8 cellular contexts compared by ENCODE assay signal in genomic region chrX:78139160-78140123, GRCh38. TPM values are rescaled to one million over a fixed set of nuclear protein-coding genes. Genes with fewer than 3 reads are reported as not detected.
DNase-seq lines count a peak whose midpoint lies in the region; ATAC-seq, FAIRE-seq and TF ChIP-seq lines count a peak whose summit lies in the region.

Gene TAF9B (minus strand): TSS chrX:78139650. CDS start chrX:78139611, 39 bp downstream.

- H3K27me3 ChIP-seq in WERI-Rb-1 (ENCODE audit: insufficient read depth, low read depth, severe bottlenecking) = no peaks in the 10 kb centered on the region
- no peaks in the 10 kb centered on the region for H3K27me3 ChIP-seq in mammary epithelial cell (ENCODE audit: insufficient read depth, low read length)

- H3K4me1 ChIP-seq in A549 (no peaks in the 10 kb centered on the region), mammary epithelial cell (ENCODE audit: insufficient read depth, low read length) (no peaks in the 10 kb centered on the region)

- intact Hi-C loops in mammary epithelial cell (cut with micrococcal nuclease) = no loop called here

- BruUV-seq in mammary epithelial cell (replicated peaks; lab: Mats Ljungman, UMichigan) = TSS peak; percentile 36

- TF ChIP-seq EP300 in A549 (IDR thresholded peaks at IDR 0.05) = no peak

- FAIRE-seq in A549 (lab: Jason Lieb, UNC) = peak; percentile 77

- 4% methylated on average over 21 of the region's 59 CpGs for WGBS in A549 (ENCODE audit: missing lambda C conversion rate)
- 78% methylated on average over 8 of the region's 59 CpGs for WGBS in mammary epithelial cell (ENCODE audit: low coverage, missing lambda C conversion rate)

- POLR2A ChIA-PET in A549 (lab: Yijun Ruan, JAX) = interaction anchor here (0.6 to 1.5 kb wide), 3 partner anchors 19 to 244 kb away, joined by 3 read pairs; partner anchors contain the start of genes COX7B and MAGT1

- no peaks in the 10 kb centered on the region for H3K9me3 ChIP-seq in A549
- peaks cover 2% of the 10 kb centered on the region for H3K9me3 ChIP-seq in WERI-Rb-1 (ENCODE audit: severe bottlenecking)
- H3K9me3 ChIP-seq in mammary epithelial cell (replicated peaks; ENCODE audit: insufficient read depth, low read length) = no peaks in the 10 kb centered on the region

- no peaks in the 10 kb centered on the region for H4K20me1 ChIP-seq in mammary epithelial cell (ENCODE audit: insufficient read depth, low read length)

- TF ChIP-seq CTCF in A549 (IDR thresholded peaks at IDR 0.05) = no peak
- no peak for TF ChIP-seq CTCF in WERI-Rb-1 (IDR thresholded peaks at IDR 0.05; ENCODE audit: low read depth, low read length)
- TF ChIP-seq CTCF in mammary epithelial cell (conservative IDR thresholded peaks at IDR 0.05 in 1 of 2, IDR thresholded peaks at IDR 0.05 in 1 of 2; ENCODE audit: extremely low read depth in 1 of 2, insufficient read depth in 1 of 2, low read depth in 1 of 2, low read length in 2 of 2) = no peak

- dilution Hi-C loops in mammary epithelial cell (cut with HindIII; ENCODE audit: low sequenced_read_pairs) = no loop called here

- H3K4me2 ChIP-seq in A549 (peak within 1 kb of the TSS; percentile 90), mammary epithelial cell (ENCODE audit: insufficient read depth, low read depth, low read length) (peak within 1 kb of the TSS; percentile 69)

- peak within 1 kb of the TSS; percentile 39 for H3K9ac ChIP-seq in mammary epithelial cell (ENCODE audit: insufficient read depth, low read length)

- peak; percentile 98 to 99 for ATAC-seq in A549
- peak; percentile 83 for ATAC-seq in GM18861 (IDR thresholded peaks at IDR 0.05; ENCODE audit: unreplicated experiment)
- ATAC-seq in HG03097 (IDR thresholded peaks at IDR 0.05; ENCODE audit: low FRiP score, unreplicated experiment) = peak; percentile 94

- TF ChIP-seq RAD21 in A549 (conservative IDR thresholded peaks at IDR 0.05 in 1 of 2, IDR thresholded peaks at IDR 0.05 in 1 of 2) = no peak

- peak within 1 kb of the TSS; percentile 61 for H3K4me3 ChIP-seq in A549
- H3K4me3 ChIP-seq in WERI-Rb-1 (ENCODE audit: low read depth, low read length) = peak within 1 kb of the TSS; percentile 50
- H3K4me3 ChIP-seq in mammary epithelial cell (replicated peaks in 1 of 3; ENCODE audit: insufficient read depth in 1 of 3, low read depth in 2 of 3, low read length in 3 of 3) = peak within 1 kb of the TSS; percentile 43 to 75 (median 62)

- H3K36me3 ChIP-seq in WERI-Rb-1 (no peaks in the 10 kb centered on the region; the same call in 1 of the 2 replicates), mammary epithelial cell (ENCODE audit: insufficient read depth, low read length) (no peaks in the 10 kb centered on the region)

- CTCF ChIA-PET in A549 (lab: Yijun Ruan, JAX) (no interaction called here), mammary epithelial cell (lab: Charles Lee; ENCODE audit: low non-redundant PET) (interaction anchor here (0.6 kb wide), 1 partner anchor 376 kb away, joined by 4 read pairs; no protein-coding TSS in a partner anchor)

- peak within 1 kb of the TSS; percentile 57 for H2AFZ ChIP-seq in mammary epithelial cell (ENCODE audit: low read depth, low read length)

- peak; percentile 59 for TF ChIP-seq POLR2A in A549 (IDR thresholded peaks at IDR 0.05; ENCODE audit: low read length)

- in situ Hi-C loops in mammary epithelial cell (cut with MboI; ENCODE audit: low sequenced_read_pairs in 2 of 2) = no loop called here

- no peaks in the 10 kb centered on the region for H3K79me2 ChIP-seq in mammary epithelial cell (ENCODE audit: insufficient read depth, low read length)

- peak within 1 kb of the TSS; percentile 73 to 95 for H3K27ac ChIP-seq in A549
- peak within 1 kb of the TSS; percentile 64 for H3K27ac ChIP-seq in WERI-Rb-1
- H3K27ac ChIP-seq in mammary epithelial cell (ENCODE audit: insufficient read depth, low read depth, low read length) = no peak within 1 kb of the TSS

- peak; percentile 84 to 85 for DNase-seq in A549 (ENCODE audit: low read depth in 1 of 2, low spot score in 1 of 2)
- DNase-seq in NCI-H2171 (lab: John Stamatoyannopoulos, UW) = peak; percentile 77
- DNase-seq in WERI-Rb-1 = peak; percentile 86
- peak; percentile 82 for DNase-seq in mammary epithelial cell
- peak; percentile 85 for DNase-seq in iPS-NIHi7 (ENCODE audit: extremely low spot score)
- peak; percentile 54 for DNase-seq in smooth muscle cell of the brain vasculature (ENCODE audit: low read depth, low spot score)

TF ChIP-seq in A549, 52 proteins besides CTCF, POLR2A, EP300 and RAD21 (continues in another document):
- no peak for TF ChIP-seq BHLHE40 (IDR thresholded peaks at IDR 0.05; ENCODE audit: low read depth, low read length)
- no peak for TF ChIP-seq RFX5 (IDR thresholded peaks at IDR 0.05)
- no peak for TF ChIP-seq MAFK (IDR thresholded peaks at IDR 0.05; ENCODE audit: partially characterized antibody)
- no peak for TF ChIP-seq EHMT2 (IDR thresholded peaks at IDR 0.05; ENCODE audit: low read depth)
- no peak for TF ChIP-seq ELK1 (IDR thresholded peaks at IDR 0.05; ENCODE audit: low read depth, low read length)
- TF ChIP-seq MAZ (IDR thresholded peaks at IDR 0.05; ENCODE audit: borderline replicate concordance, low read depth, low read length) = no peak
- TF ChIP-seq HDAC2 (IDR thresholded peaks at IDR 0.05) = no peak
- no peak for TF ChIP-seq ZFP36 (IDR thresholded peaks at IDR 0.05; ENCODE audit: borderline replicate concordance, partially characterized antibody)
- no peak for TF ChIP-seq NPAS2 (CRISPR knock-in tag; IDR thresholded peaks at IDR 0.05; ENCODE audit: borderline replicate concordance)
- 0 out of 2 replicates have a peak, but pooled peaks have one; percentile 51 for TF ChIP-seq TP53 (CRISPR knock-in tag; IDR thresholded peaks at IDR 0.05)
- TF ChIP-seq HEYL (CRISPR knock-in tag; IDR thresholded peaks at IDR 0.05) = no peak
- no peak for TF ChIP-seq CHD4 (IDR thresholded peaks at IDR 0.05; ENCODE audit: borderline replicate concordance)
- no peak for TF ChIP-seq SREBF2 (IDR thresholded peaks at IDR 0.05)
- TF ChIP-seq JUNB (IDR thresholded peaks at IDR 0.05) = no peak
- TF ChIP-seq ATOH8 (CRISPR knock-in tag; IDR thresholded peaks at IDR 0.05; ENCODE audit: low read depth) = no peak
- no peak for TF ChIP-seq CEBPB (IDR thresholded peaks at IDR 0.05)
- TF ChIP-seq NFE2L2 (conservative IDR thresholded peaks at IDR 0.05; ENCODE audit: low read length) = no peak
- TF ChIP-seq PHF8 (IDR thresholded peaks at IDR 0.05; ENCODE audit: borderline replicate concordance, low read depth) = 0 out of 2 replicates have a peak, but pooled peaks have one; percentile 45
- TF ChIP-seq RCOR1 (IDR thresholded peaks at IDR 0.05; ENCODE audit: low read depth, low read length) = no peak
- TF ChIP-seq CHD2 (IDR thresholded peaks at IDR 0.05; ENCODE audit: low read length, partially characterized antibody) = no peak
- TF ChIP-seq ESRRA (IDR thresholded peaks at IDR 0.05; ENCODE audit: borderline replicate concordance, low read length) = no peak
- no peak for TF ChIP-seq ZC3H11A (IDR thresholded peaks at IDR 0.05)
- TF ChIP-seq FOSL2 (IDR thresholded peaks at IDR 0.05) = no peak
- TF ChIP-seq FOSL2 (CRISPR knock-in tag; IDR thresholded peaks at IDR 0.05) = no peak
- peak; percentile 91 for TF ChIP-seq HOXA7 (CRISPR knock-in tag; IDR thresholded peaks at IDR 0.05)
- TF ChIP-seq HOXB13 (CRISPR knock-in tag; IDR thresholded peaks at IDR 0.05; ENCODE audit: low read depth) = no peak
- TF ChIP-seq SMC3 (IDR thresholded peaks at IDR 0.05) = no peak
- TF ChIP-seq KDM5A (IDR thresholded peaks at IDR 0.05) = peak; percentile 72
- TF ChIP-seq MAX (IDR thresholded peaks at IDR 0.05) = peak; percentile 48; the same call in 1 of the 2 replicates
- no peak for TF ChIP-seq CBX8 (IDR thresholded peaks at IDR 0.05)
- TF ChIP-seq FOXS1 (CRISPR knock-in tag; IDR thresholded peaks at IDR 0.05) = no peak

RNA-seq across cellular contexts. Expression of gene TAF9B, which starts in this region (rescaled TPM):
- 36.2 and 43.4 TPM in 2 replicates for polyA plus RNA-seq in A549 (2011; rRNA removed)
- polyA plus RNA-seq in A549 (2012; cell fraction: cytosol; rRNA removed) = 11.6 and 12.6 TPM in 2 replicates
- 4.2 and 5.5 TPM in 2 replicates for polyA plus RNA-seq in A549 (2012; cell fraction: nucleus; rRNA removed)
- 14.5 to 17.0 TPM (median 14.6 TPM) in 3 replicates for polyA plus RNA-seq in A549 (2017; fragmentation: RNase III; extraction: RNeasy Plus Mini Kit Qiagen cat#74134 plus additional on column Dnase treatment)
- polyA minus RNA-seq in A549 (2011; rRNA and poly(A)+ RNA removed) = 18.6 and 19.8 TPM in 2 replicates
- total RNA-seq in mammary epithelial cell = 10 to 100 TPM in 1 of 2 donors, 1 to 10 TPM in 1; 9.0 to 18.2 TPM
- polyA plus RNA-seq in mammary epithelial cell = 8.9 TPM
- polyA minus RNA-seq in mammary epithelial cell = 18.2 TPM
